22 cellular contexts compared by ENCODE assay signal in genomic region chr7:71208881-71209280, GRCh38.
"Had no signal": no experiment of that assay in that cellular context is flagged by ENCODE, and none has a peak within 500 bp of the region (broad histone marks: within the 10 kb centered on the region; RNA-seq: fewer than 3 reads in every experiment).

No MANE protein-coding gene starts in this region.

- H3K4me1 ChIP-seq: left lung, right atrium auricular region, stomach, suprapubic skin, upper lobe of right lung had no signal

- H3K27ac ChIP-seq: left lung, right atrium auricular region, stomach, suprapubic skin, upper lobe of right lung had no signal

- DNase-seq: activated CD4-positive, alpha-beta T cell treated with anti-CD3 and anti-CD28 coated beads for 4 hours; activated CD4-positive, alpha-beta T cell treated with anti-CD3 and anti-CD28 coated beads, Interleukin-2, amount 50 U/mL, for 4 hours; activated naive CD4-positive, alpha-beta T cell; activated T-cell treated with anti-CD3 and anti-CD28 coated beads for 4 hours; activated T-cell treated with anti-CD3 and anti-CD28 coated beads, Interleukin-2, amount 50 U/mL, for 72 hours; dermis blood vessel endothelial cell; effector CD8-positive, alpha-beta T cell; heart right ventricle; kidney glomerular epithelial cell; left lung; mesendoderm; mucosa of descending colon; stimulated activated CD4-positive, alpha-beta T cell treated with anti-CD3 and anti-CD28 coated beads, Interleukin-15, amount 100 ng/mL, for 24 hours; stimulated activated CD4-positive, alpha-beta T cell treated with anti-CD3 and anti-CD28 coated beads, Interleukin-2, amount 100 ng/mL, for 24 hours; stimulated activated naive B cell treated with anti-CD40 and anti-IgM and Interleukin-4, amounts not matched to agents 10 μg/mL and 1 μg/mL and 100 μg/mL, for 72 hours; stomach; T-helper 1 cell; tibial artery; upper lobe of right lung had no signal

- H3K9me3 ChIP-seq: suprapubic skin, upper lobe of right lung had no signal

- H3K36me3 ChIP-seq: heart right ventricle, left lung, right atrium auricular region, stomach, suprapubic skin, tibial artery, upper lobe of right lung had no signal

- H3K4me3 ChIP-seq: heart right ventricle, left lung, lung, mucosa of descending colon, right atrium auricular region, stomach, suprapubic skin, tibial artery, upper lobe of right lung had no signal

- H3K27me3 ChIP-seq: heart right ventricle, left lung, right atrium auricular region, stomach, suprapubic skin, tibial artery, upper lobe of right lung had no signal
